ENCODE assay signal across 20 cellular contexts in genomic region chr1:227797144-227797543, GRCh38. TPM values are rescaled to one million over a fixed set of nuclear protein-coding genes. Genes with fewer than 3 reads are reported as not detected.
DNase-seq lines count a peak whose midpoint lies in the region; ATAC-seq and TF ChIP-seq lines count a peak whose summit lies in the region.
"Had no signal": no experiment of that assay in that cellular context is flagged by ENCODE, and none has a peak within 500 bp of the region (broad histone marks: within the 10 kb centered on the region; RNA-seq: fewer than 3 reads in every experiment).

No MANE protein-coding gene starts in this region.

- H3K4me1 Mint-ChIP-seq in CD14-positive monocyte (no peaks in the 10 kb centered on the region), osteocyte (ENCODE audit: unreplicated experiment) (peaks cover 30% of the 10 kb centered on the region)

- intact Hi-C loops in CD14-positive monocyte (cut with micrococcal nuclease), result no loop called here

- H3K4me3 Mint-ChIP-seq in CD14-positive monocyte, result no peak overlapping the region
- H3K4me3 Mint-ChIP-seq in osteocyte (ENCODE audit: unreplicated experiment), result no peak overlapping the region
- H3K4me3 Mint-ChIP-seq: CD4-positive, alpha-beta memory T cell had no signal

- TF ChIP-seq CTCF in CD14-positive monocyte (IDR thresholded peaks at IDR 0.05), result no peak
- no peak for TF ChIP-seq CTCF in coronary artery (IDR thresholded peaks at IDR 0.05)
- no peak for TF ChIP-seq CTCF in osteocyte (IDR thresholded peaks at IDR 0.05)

- H3K9me3 Mint-ChIP-seq in CD14-positive monocyte (no peaks in the 10 kb centered on the region), osteocyte (ENCODE audit: unreplicated experiment) (peaks cover 5% of the 10 kb centered on the region)
- H3K9me3 Mint-ChIP-seq: CD4-positive, alpha-beta memory T cell had no signal

- ATAC-seq in GM18907 (IDR thresholded peaks at IDR 0.05; ENCODE audit: unreplicated experiment) (no peak), HG03469 (IDR thresholded peaks at IDR 0.05; ENCODE audit: unreplicated experiment) (no peak), GM21360 (IDR thresholded peaks at IDR 0.05; ENCODE audit: unreplicated experiment) (no peak)
- ATAC-seq: A549 had no signal

- H3K27ac ChIP-seq in coronary artery, result no peak overlapping the region
- H3K27ac ChIP-seq: A549; BLaER1 treated with 17β-estradiol and CSF1 and Interleukin-3, amounts not matched to agents 10 nM and 100 nM had no signal

- H3K27ac Mint-ChIP-seq in CD14-positive monocyte (no peak overlapping the region), osteocyte (ENCODE audit: unreplicated experiment) (no peak overlapping the region)

- H3K27me3 Mint-ChIP-seq in CD14-positive monocyte (ENCODE audit: low read depth in 3 of 3), result peaks cover 0 to 8% (median 3%) of the 10 kb centered on the region in 3 donors
- peaks cover 48% of the 10 kb centered on the region for H3K27me3 Mint-ChIP-seq in osteocyte (ENCODE audit: unreplicated experiment)

- no peak overlapping the region for H3K4me3 ChIP-seq in coronary artery
- H3K4me3 ChIP-seq: A549; BLaER1 treated with 17β-estradiol and CSF1 and Interleukin-3, amounts not matched to agents 10 nM and 100 nM had no signal

- H3K36me3 Mint-ChIP-seq in CD14-positive monocyte (no peaks in the 10 kb centered on the region), osteocyte (ENCODE audit: unreplicated experiment) (peaks cover under 1% of the 10 kb centered on the region)
- H3K36me3 Mint-ChIP-seq: CD4-positive, alpha-beta memory T cell had no signal

- POLR2A ChIA-PET in HEK293T (lab: Yijun Ruan, JAX), result no interaction called here

- DNase-seq in CD14-positive monocyte (ENCODE audit: low spot score), result peak; percentile 22
- peak; percentile 3 for DNase-seq in HEK293T (ENCODE audit: extremely low spot score)
- DNase-seq in coronary artery (ENCODE audit: low spot score), result peak; percentile 55
- DNase-seq in osteocyte (ENCODE audit: extremely low spot score, unreplicated experiment), result peak; percentile 60
- DNase-seq: 8988T; ACHN; AML-193; BE2C; Calu3; CD4-positive, alpha-beta memory T cell; COR-L47; DMS153; DND-41; GOT3; HCEC 1CT had no signal

- CTCF ChIA-PET in HEK293T (lab: Yijun Ruan, JAX), result no interaction called here

TF ChIP-seq in HEK293T, 16 proteins besides CTCF, POLR2A, EP300 and RAD21:
- TF ChIP-seq HDGF (IDR thresholded peaks at IDR 0.05; ENCODE audit: borderline replicate concordance) (no peak), CTBP1 (IDR thresholded peaks at IDR 0.05; ENCODE audit: borderline replicate concordance) (no peak), SUZ12 (IDR thresholded peaks at IDR 0.05) (no peak), ARNT (IDR thresholded peaks at IDR 0.05) (no peak), PKNOX1 (IDR thresholded peaks at IDR 0.05) (no peak), NFRKB (IDR thresholded peaks at IDR 0.05) (no peak), TARDBP (IDR thresholded peaks at IDR 0.05) (no peak), ZNF384 (IDR thresholded peaks at IDR 0.05) (no peak)

RNA-seq across cellular contexts. Expression of gene PRSS38, which starts 18.3 kb away (rescaled TPM):
- not detected for polyA plus RNA-seq in CD14-positive monocyte
- total RNA-seq in osteocyte, result not detected in 2 replicates
- total RNA-seq: Calu3; CD4-positive, alpha-beta memory T cell had no signal
- polyA plus RNA-seq: A549; CD4-positive, alpha-beta memory T cell had no signal

Comparison
In these comparisons a context has a peak if more than half of its experiments do, and no peak if none do; other contexts are left out.
1. DNase-seq: peak in every context shown above with its lines; median percentile 60 in osteocyte; 55 in coronary artery; 22 in CD14-positive monocyte; 3 in HEK293T.